Comparison of ENCODE assay signal across 1 cellular context in the genomic region with DNA sequence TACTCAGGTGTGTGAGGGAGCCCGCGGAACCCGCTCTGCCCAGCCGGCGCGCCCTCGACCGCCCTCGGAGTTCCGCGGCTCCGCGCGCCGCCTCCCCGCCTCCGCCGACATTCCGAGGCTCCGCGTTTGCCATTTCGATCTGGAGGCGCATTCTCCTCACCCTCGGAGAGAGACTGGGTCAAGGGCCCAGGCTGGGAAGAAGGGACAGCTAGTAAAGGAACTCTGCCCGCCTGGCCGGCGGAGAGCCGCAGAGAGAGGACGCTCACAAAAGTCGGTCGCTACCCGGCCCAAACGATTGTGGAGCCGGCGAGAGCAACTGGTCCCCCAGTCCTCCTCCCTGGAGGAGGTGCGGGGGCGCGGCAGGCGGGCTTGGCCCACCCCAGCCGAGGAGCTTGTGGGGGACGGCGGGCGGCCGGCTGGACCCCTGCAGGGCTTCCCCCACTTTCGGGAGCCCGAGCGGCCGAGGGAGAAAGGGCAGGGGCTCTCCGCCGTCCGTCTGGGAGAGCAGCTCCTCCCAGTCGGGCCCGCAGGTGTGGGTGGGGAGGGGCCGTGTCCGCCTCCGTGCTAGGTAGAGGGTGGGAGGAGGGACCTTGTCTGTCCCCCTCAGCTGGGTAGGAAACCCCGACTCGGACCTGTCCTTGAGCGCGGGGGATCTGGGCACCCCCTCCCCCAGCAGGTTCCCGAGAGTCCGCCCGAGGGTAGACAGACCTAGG.
TF ChIP-seq lines count a peak whose summit lies in the region.

No MANE protein-coding gene starts in this region.

TF ChIP-seq in WTC11, 78 proteins besides CTCF, POLR2A, EP300 and RAD21 (continued from another document):
- TF ChIP-seq, protein P1, sequence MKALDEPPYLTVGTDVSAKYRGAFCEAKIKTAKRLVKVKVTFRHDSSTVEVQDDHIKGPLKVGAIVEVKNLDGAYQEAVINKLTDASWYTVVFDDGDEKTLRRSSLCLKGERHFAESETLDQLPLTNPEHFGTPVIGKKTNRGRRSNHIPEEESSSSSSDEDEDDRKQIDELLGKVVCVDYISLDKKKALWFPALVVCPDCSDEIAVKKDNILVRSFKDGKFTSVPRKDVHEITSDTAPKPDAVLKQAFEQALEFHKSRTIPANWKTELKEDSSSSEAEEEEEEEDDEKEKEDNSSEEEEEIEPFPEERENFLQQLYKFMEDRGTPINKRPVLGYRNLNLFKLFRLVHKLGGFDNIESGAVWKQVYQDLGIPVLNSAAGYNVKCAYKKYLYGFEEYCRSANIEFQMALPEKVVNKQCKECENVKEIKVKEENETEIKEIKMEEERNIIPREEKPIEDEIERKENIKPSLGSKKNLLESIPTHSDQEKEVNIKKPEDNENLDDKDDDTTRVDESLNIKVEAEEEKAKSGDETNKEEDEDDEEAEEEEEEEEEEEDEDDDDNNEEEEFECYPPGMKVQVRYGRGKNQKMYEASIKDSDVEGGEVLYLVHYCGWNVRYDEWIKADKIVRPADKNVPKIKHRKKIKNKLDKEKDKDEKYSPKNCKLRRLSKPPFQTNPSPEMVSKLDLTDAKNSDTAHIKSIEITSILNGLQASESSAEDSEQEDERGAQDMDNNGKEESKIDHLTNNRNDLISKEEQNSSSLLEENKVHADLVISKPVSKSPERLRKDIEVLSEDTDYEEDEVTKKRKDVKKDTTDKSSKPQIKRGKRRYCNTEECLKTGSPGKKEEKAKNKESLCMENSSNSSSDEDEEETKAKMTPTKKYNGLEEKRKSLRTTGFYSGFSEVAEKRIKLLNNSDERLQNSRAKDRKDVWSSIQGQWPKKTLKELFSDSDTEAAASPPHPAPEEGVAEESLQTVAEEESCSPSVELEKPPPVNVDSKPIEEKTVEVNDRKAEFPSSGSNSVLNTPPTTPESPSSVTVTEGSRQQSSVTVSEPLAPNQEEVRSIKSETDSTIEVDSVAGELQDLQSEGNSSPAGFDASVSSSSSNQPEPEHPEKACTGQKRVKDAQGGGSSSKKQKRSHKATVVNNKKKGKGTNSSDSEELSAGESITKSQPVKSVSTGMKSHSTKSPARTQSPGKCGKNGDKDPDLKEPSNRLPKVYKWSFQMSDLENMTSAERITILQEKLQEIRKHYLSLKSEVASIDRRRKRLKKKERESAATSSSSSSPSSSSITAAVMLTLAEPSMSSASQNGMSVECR (CRISPR knock-in tag; IDR thresholded peaks at IDR 0.05; ENCODE audit: borderline replicate concordance) = peak; percentile 62; the same call in 1 of the 2 replicates
